ENCODE assay signal across 10 cellular contexts in genomic region chr22:19691721-19692341, GRCh38. TPM values are rescaled to one million over a fixed set of nuclear protein-coding genes. Genes with fewer than 3 reads are reported as not detected.
A peak's percentile ranks its signal among the peaks of the same experiment; 100 is the strongest.
DNase-seq lines count a peak whose midpoint lies in the region; ATAC-seq and TF ChIP-seq lines count a peak whose summit lies in the region.
"Had no signal": no experiment of that assay in that cellular context is flagged by ENCODE, and none has a peak within 500 bp of the region (broad histone marks: within the 10 kb centered on the region; RNA-seq: fewer than 3 reads in every experiment).

No MANE protein-coding gene starts in this region.

- POLR2A ChIA-PET in naive thymus-derived CD8-positive, alpha-beta T cell (lab: Charles Lee), result interaction anchor here (1.2 kb wide), 1 partner anchor 9 kb away, joined by 3 read pairs; no protein-coding TSS in a partner anchor

- no peak overlapping the region for H3K27ac Mint-ChIP-seq in naive thymus-derived CD8-positive, alpha-beta T cell
- H3K27ac Mint-ChIP-seq: memory B cell had no signal

- H3K9me3 Mint-ChIP-seq in naive thymus-derived CD8-positive, alpha-beta T cell, result no peaks in the 10 kb centered on the region
- H3K9me3 Mint-ChIP-seq: memory B cell had no signal

- peak overlapping the region; percentile 29; the same call in 1 of the 2 replicates for H3K4me3 ChIP-seq in WI38 (ENCODE audit: low read depth, low read length)
- H3K4me3 ChIP-seq in retinal pigment epithelial cell (ENCODE audit: low read length), result peak overlapping the region; percentile 35

- no peaks in the 10 kb centered on the region for H3K4me1 Mint-ChIP-seq in naive thymus-derived CD8-positive, alpha-beta T cell
- H3K4me1 Mint-ChIP-seq: memory B cell had no signal

- H3K36me3 Mint-ChIP-seq in naive thymus-derived CD8-positive, alpha-beta T cell, result no peaks in the 10 kb centered on the region
- H3K36me3 Mint-ChIP-seq: memory B cell had no signal

- H3K4me3 Mint-ChIP-seq in naive thymus-derived CD8-positive, alpha-beta T cell, result no peak overlapping the region
- H3K4me3 Mint-ChIP-seq: memory B cell had no signal

- intact Hi-C loops in left cardiac atrium (cut with DNase I), result loop anchor here in 1 of 2 donors (10.0 kb wide), 1 partner anchor 57 kb away; no protein-coding TSS in a partner anchor

- DNase-seq in ELF-1 (ENCODE audit: low read depth, low spot score) (peak; percentile 89), left cardiac atrium (no peak), retinal pigment epithelial cell (ENCODE audit: low read depth) (peak; percentile 58), C1 segment of cervical spinal cord (lab: John Stamatoyannopoulos, UW) (no peak), NCI-H1092 treated with DMSO at 0.1 percent for 48 hours (lab: John Stamatoyannopoulos, UW) (no peak)
- DNase-seq in naive thymus-derived CD8-positive, alpha-beta T cell, result no peak
- DNase-seq: NCI-H1105 treated with DMSO at 0.1 percent for 48 hours had no signal

- no peak for TF ChIP-seq CTCF in WI38 (IDR thresholded peaks at IDR 0.05; ENCODE audit: low read depth, low read length)
- TF ChIP-seq CTCF in retinal pigment epithelial cell (conservative IDR thresholded peaks at IDR 0.05; ENCODE audit: low read depth, low read length), result no peak

- peak; percentile 31 to 76 for ATAC-seq in left cardiac atrium
- no peak for ATAC-seq in HG03108 (IDR thresholded peaks at IDR 0.05; ENCODE audit: unreplicated experiment)
- no peak for ATAC-seq in naive thymus-derived CD8-positive, alpha-beta T cell

- H3K27me3 Mint-ChIP-seq in naive thymus-derived CD8-positive, alpha-beta T cell, result peaks cover 0 to 17% (median 4%) of the 10 kb centered on the region in 5 donors

RNA-seq across cellular contexts. Expression of gene SEPTIN5, which starts 22.5 kb away (rescaled TPM):
- 100 to 1,000 TPM; 118 to 127 TPM for total RNA-seq in left cardiac atrium
- 1 to 10 TPM in 1 of 2 experiments, under 1 TPM in 1; 0.55 to 1.5 TPM for total RNA-seq in naive thymus-derived CD8-positive, alpha-beta T cell
- under 1 TPM in 1 of 3 donors, not detected in 2; 0.32 TPM for polyA plus RNA-seq in naive thymus-derived CD8-positive, alpha-beta T cell

RNA-seq across cellular contexts. Expression of gene GP1BB, which starts 31.5 kb away (rescaled TPM):
- not detected for total RNA-seq in left cardiac atrium
- total RNA-seq in naive thymus-derived CD8-positive, alpha-beta T cell, result under 1 TPM in 1 of 2 experiments, not detected in 1; 0.34 TPM
- not detected for polyA plus RNA-seq in naive thymus-derived CD8-positive, alpha-beta T cell

Comparison
In these comparisons a context has a peak if more than half of its experiments do, and no peak if none do; other contexts are left out.
1. DNase-seq: peak in ELF-1 (single experiment) and retinal pigment epithelial cell (single experiment); none in left cardiac atrium (single experiment), C1 segment of cervical spinal cord (0 of 14), naive thymus-derived CD8-positive, alpha-beta T cell (0 of 10) and NCI-H1092 treated with DMSO at 0.1 percent for 48 hours (single experiment).
2. ATAC-seq: peak in left cardiac atrium (2 of 2); none in HG03108 (single experiment) and naive thymus-derived CD8-positive, alpha-beta T cell (0 of 2).
3. RNA of gene SEPTIN5, which starts 22.5 kb away (total RNA-seq): 118 to 127 TPM in left cardiac atrium; 0.55 to 1.5 TPM in naive thymus-derived CD8-positive, alpha-beta T cell; every median in the first group is over 10 times any median in the second.